10 cellular contexts compared by ENCODE assay signal in genomic region chr6:15322781-15323536, GRCh38.
DNase-seq lines count a peak whose midpoint lies in the region; ATAC-seq and TF ChIP-seq lines count a peak whose summit lies in the region.
"Had no signal": no experiment of that assay in that cellular context is flagged by ENCODE, and none has a peak within 500 bp of the region (broad histone marks: within the 10 kb centered on the region; RNA-seq: fewer than 3 reads in every experiment).

No MANE protein-coding gene starts in this region.

- peaks cover 0 to 1% (median 0%) of the 10 kb centered on the region in 7 donors for H3K9me3 Mint-ChIP-seq in CD14-positive monocyte
- no peaks in the 10 kb centered on the region for H3K9me3 Mint-ChIP-seq in natural killer cell treated with Interleukin-12 subunit alpha and Interleukin-12 subunit beta and Interleukin-15 and Interleukin-18, amount 100 ng/mL, for 72 hours

- no peak for TF ChIP-seq CTCF in CD14-positive monocyte (IDR thresholded peaks at IDR 0.05)

- intact Hi-C loops in CD14-positive monocyte (cut with micrococcal nuclease): no loop called here

- in situ Hi-C loops in ACHN (cut with HindIII; ENCODE audit: low pct_ligation_motif_present, low pct_unique_long_range_greater_than_20kb, low sequenced_read_pairs): no loop called here

- H3K27me3 Mint-ChIP-seq in CD14-positive monocyte (ENCODE audit: low read depth in 3 of 3): no peaks in the 10 kb centered on the region
- H3K27me3 Mint-ChIP-seq in natural killer cell treated with Interleukin-12 subunit alpha and Interleukin-12 subunit beta and Interleukin-15 and Interleukin-18, amount 100 ng/mL, for 72 hours: no peaks in the 10 kb centered on the region

- H3K27ac Mint-ChIP-seq in CD14-positive monocyte: peak overlapping the region in 4 of 7 donors; percentile 52 to 62 (median 56)
- peak overlapping the region; percentile 12 to 45 for H3K27ac Mint-ChIP-seq in natural killer cell treated with Interleukin-12 subunit alpha and Interleukin-12 subunit beta and Interleukin-15 and Interleukin-18, amount 100 ng/mL, for 72 hours

- ATAC-seq in natural killer cell treated with Interleukin-12 subunit alpha and Interleukin-12 subunit beta and Interleukin-15 and Interleukin-18, amount 100 ng/mL, for 72 hours: no peak
- ATAC-seq in HG02759 (IDR thresholded peaks at IDR 0.05; ENCODE audit: unreplicated experiment): no peak

- peaks cover 45 to 49% of the 10 kb centered on the region in 2 donors for H3K36me3 Mint-ChIP-seq in CD14-positive monocyte
- H3K36me3 Mint-ChIP-seq in natural killer cell treated with Interleukin-12 subunit alpha and Interleukin-12 subunit beta and Interleukin-15 and Interleukin-18, amount 100 ng/mL, for 72 hours: no peaks in the 10 kb centered on the region

- DNase-seq in CD14-positive monocyte (ENCODE audit: low spot score) (no peak), HT1080 (ENCODE audit: low read depth) (peak; percentile 33), cerebellar cortex (ENCODE audit: low spot score) (peak; percentile 69), NCI-H2196 (lab: John Stamatoyannopoulos, UW; ENCODE audit: unreplicated experiment) (no peak), MV-4-11 (lab: John Stamatoyannopoulos, UW) (no peak), ACHN (no peak)
- no peak for DNase-seq in natural killer cell treated with Interleukin-12 subunit alpha and Interleukin-12 subunit beta and Interleukin-15 and Interleukin-18, amount 100 ng/mL, for 72 hours (ENCODE audit: low spot score)
- DNase-seq: DMS79 treated with DMSO at 0.1 percent for 48 hours, tibial artery had no signal

- no peak overlapping the region for H3K4me3 Mint-ChIP-seq in CD14-positive monocyte
- peak overlapping the region; percentile 4 for H3K4me3 Mint-ChIP-seq in natural killer cell treated with Interleukin-12 subunit alpha and Interleukin-12 subunit beta and Interleukin-15 and Interleukin-18, amount 100 ng/mL, for 72 hours

- H3K4me1 Mint-ChIP-seq in CD14-positive monocyte: peaks cover 91% of the 10 kb centered on the region
- H3K4me1 Mint-ChIP-seq in natural killer cell treated with Interleukin-12 subunit alpha and Interleukin-12 subunit beta and Interleukin-15 and Interleukin-18, amount 100 ng/mL, for 72 hours (ENCODE audit: low read depth in 2 of 2): peaks cover 76 to 84% of the 10 kb centered on the region in 2 donors

Comparison
In these comparisons a context has a peak if more than half of its experiments do, and no peak if none do; other contexts are left out.
1. DNase-seq: peak in HT1080 (single experiment) and cerebellar cortex (single experiment); none in CD14-positive monocyte (single experiment), natural killer cell treated with Interleukin-12 subunit alpha and Interleukin-12 subunit beta and Interleukin-15 and Interleukin-18, amount 100 ng/mL, for 72 hours (single experiment), NCI-H2196 (single experiment), MV-4-11 (single experiment) and ACHN (single experiment).